Comparison of ENCODE assay signal across 12 cellular contexts in the genomic region with DNA sequence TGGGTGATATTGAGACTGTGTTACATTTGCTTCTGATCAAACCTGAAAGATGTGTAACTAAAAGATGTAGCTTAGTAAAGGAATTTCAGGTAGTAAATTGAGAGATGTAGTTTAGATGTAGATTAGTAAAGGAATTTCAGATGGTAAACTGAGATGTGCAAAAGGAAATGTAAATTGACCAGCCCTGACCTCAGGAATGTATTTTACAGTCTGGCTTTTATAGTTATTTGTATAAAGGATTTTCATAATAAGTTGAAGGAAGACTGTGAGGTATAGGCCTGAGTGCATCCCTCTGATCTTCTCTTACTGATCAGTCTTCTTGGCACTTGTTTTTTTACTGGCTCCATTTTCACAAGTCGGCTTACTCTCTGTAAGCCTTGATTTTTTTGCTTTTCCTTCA. TPM values are rescaled to one million over a fixed set of nuclear protein-coding genes. Genes with fewer than 3 reads are reported as not detected.
A peak's percentile ranks its signal among the peaks of the same experiment; 100 is the strongest.
DNase-seq lines count a peak whose midpoint lies in the region; ATAC-seq and TF ChIP-seq lines count a peak whose summit lies in the region.
"Had no signal": no experiment of that assay in that cellular context is flagged by ENCODE, and none has a peak within 500 bp of the region (broad histone marks: within the 10 kb centered on the region; RNA-seq: fewer than 3 reads in every experiment).

No MANE protein-coding gene starts in this region.

- DNase-seq in activated naive CD4-positive, alpha-beta T cell treated with anti-CD3 and anti-CD28 coated beads, Interleukin-2, amount 10 ng/mL, durations not matched to agents 7 days and 5 days: no peak
- DNase-seq in activated naive CD4-positive, alpha-beta T cell treated with anti-CD3 and anti-CD28 coated beads, Interleukin-2, amount 50 U/mL, for 16 hours: no peak
- peak in 1 of 2 experiments; percentile 71 for DNase-seq in PC-9
- no peak for DNase-seq in endodermal cell
- DNase-seq in superior temporal gyrus (ENCODE audit: extremely low spot score): peak; percentile 64
- no peak for DNase-seq in lower lobe of right lung
- no peak for DNase-seq in NCI-H748 treated with DMSO at 0.1 percent for 48 hours (lab: John Stamatoyannopoulos, UW)
- DNase-seq in NCI-H2196 treated with DMSO at 0.1 percent for 48 hours (lab: John Stamatoyannopoulos, UW; ENCODE audit: unreplicated experiment): no peak
- DNase-seq: activated CD4-positive, CD25-positive, alpha-beta regulatory T cell; body of pancreas; NCI-H1092 had no signal

- H3K4me2 ChIP-seq in PC-9: peak overlapping the region; percentile 74

- BruUV-seq in PC-9 (replicated peaks; lab: Mats Ljungman, UMichigan): no TSS peak

- no peaks in the 10 kb centered on the region for H4K20me1 ChIP-seq in PC-9 (ENCODE audit: insufficient read depth)

- no peak overlapping the region for H2AFZ ChIP-seq in PC-9

- 83 to 93% methylated on average over 1 of the region's 1 CpG for WGBS in endodermal cell (ENCODE audit: insufficient coverage in 1 of 2, insufficient read length in 1 of 2), 2 experiments

- no peak overlapping the region for H3K9ac ChIP-seq in endodermal cell (ENCODE audit: extremely low read depth, low read length, poor library complexity, severe bottlenecking)

- H3K36me3 ChIP-seq in PC-9 (ENCODE audit: low read depth) (no peaks in the 10 kb centered on the region), endodermal cell (ENCODE audit: control insufficient read depth, insufficient read depth, low read length) (no peaks in the 10 kb centered on the region), lower lobe of right lung (no peaks in the 10 kb centered on the region)

- peaks cover 75% of the 10 kb centered on the region for H3K4me1 Mint-ChIP-seq in activated naive CD4-positive, alpha-beta T cell treated with anti-CD3 and anti-CD28 coated beads, Interleukin-2, amount 10 ng/mL, durations not matched to agents 7 days and 5 days
- H3K4me1 Mint-ChIP-seq in endodermal cell: peaks cover 53% of the 10 kb centered on the region

- H3K4me3 Mint-ChIP-seq in activated naive CD4-positive, alpha-beta T cell treated with anti-CD3 and anti-CD28 coated beads, Interleukin-2, amount 10 ng/mL, durations not matched to agents 7 days and 5 days: peak overlapping the region; percentile 1
- H3K4me3 Mint-ChIP-seq in endodermal cell: no peak overlapping the region
- H3K4me3 Mint-ChIP-seq: stimulated activated memory B cell treated with anti-CD40 and anti-IgM and Interleukin-4, amounts not matched to agents 10 μg/mL and 1 μg/mL and 100 μg/mL, for 72 hours had no signal

- no peaks in the 10 kb centered on the region for H3K9me3 Mint-ChIP-seq in activated naive CD4-positive, alpha-beta T cell treated with anti-CD3 and anti-CD28 coated beads, Interleukin-2, amount 10 ng/mL, durations not matched to agents 7 days and 5 days
- H3K9me3 Mint-ChIP-seq in endodermal cell: no peaks in the 10 kb centered on the region
- H3K9me3 Mint-ChIP-seq: stimulated activated memory B cell treated with anti-CD40 and anti-IgM and Interleukin-4, amounts not matched to agents 10 μg/mL and 1 μg/mL and 100 μg/mL, for 72 hours had no signal

- ATAC-seq in lower lobe of right lung: no peak
- ATAC-seq: body of pancreas; stimulated activated memory B cell treated with anti-CD40 and anti-IgM and Interleukin-4, amounts not matched to agents 10 μg/mL and 1 μg/mL and 100 μg/mL, for 72 hours had no signal

- H3K9me3 ChIP-seq in PC-9 (ENCODE audit: insufficient read depth, low read depth): no peaks in the 10 kb centered on the region
- no peaks in the 10 kb centered on the region for H3K9me3 ChIP-seq in endodermal cell (ENCODE audit: control insufficient read depth, low read length)
- H3K9me3 ChIP-seq in lower lobe of right lung: no peaks in the 10 kb centered on the region
- H3K9me3 ChIP-seq: body of pancreas had no signal

- H3K27me3 ChIP-seq in PC-9 (ENCODE audit: insufficient read depth, low read depth) (no peaks in the 10 kb centered on the region), endodermal cell (ENCODE audit: control insufficient read depth, insufficient read depth, low read length, poor library complexity, severe bottlenecking) (peaks cover 34% of the 10 kb centered on the region), lower lobe of right lung (ENCODE audit: low read depth) (no peaks in the 10 kb centered on the region)
- H3K27me3 ChIP-seq: body of pancreas had no signal

- peak overlapping the region; percentile 16 for H3K27ac Mint-ChIP-seq in activated naive CD4-positive, alpha-beta T cell treated with anti-CD3 and anti-CD28 coated beads, Interleukin-2, amount 10 ng/mL, durations not matched to agents 7 days and 5 days
- no peak overlapping the region for H3K27ac Mint-ChIP-seq in endodermal cell
- H3K27ac Mint-ChIP-seq: stimulated activated memory B cell treated with anti-CD40 and anti-IgM and Interleukin-4, amounts not matched to agents 10 μg/mL and 1 μg/mL and 100 μg/mL, for 72 hours had no signal

- peaks cover 68% of the 10 kb centered on the region for H3K4me1 ChIP-seq in PC-9 (replicated peaks; ENCODE audit: insufficient read depth)
- peaks cover 8% of the 10 kb centered on the region for H3K4me1 ChIP-seq in endodermal cell (ENCODE audit: control insufficient read depth, insufficient read depth, low read length)
- H3K4me1 ChIP-seq in lower lobe of right lung: peaks cover 33% of the 10 kb centered on the region

- CTCF ChIA-PET in activated naive CD4-positive, alpha-beta T cell treated with anti-CD3 and anti-CD28 coated beads, Interleukin-2, amount 10 ng/mL, durations not matched to agents 7 days and 5 days (lab: Charles Lee): no interaction called here
- CTCF ChIA-PET in PC-9 (lab: Charles Lee): no interaction called here

- peaks cover 6% of the 10 kb centered on the region; the same call in 1 of the 2 replicates for H3F3A ChIP-seq in PC-9 (ENCODE audit: insufficient read depth, low read depth)

- H3K79me2 ChIP-seq in PC-9 (ENCODE audit: low read depth): peaks cover 74% of the 10 kb centered on the region

- no peak for TF ChIP-seq CTCF in PC-9 (conservative IDR thresholded peaks at IDR 0.05)
- no peak for TF ChIP-seq CTCF in endodermal cell (conservative IDR thresholded peaks at IDR 0.05)
- no peak for TF ChIP-seq CTCF in lower lobe of right lung (IDR thresholded peaks at IDR 0.05)

- H3K4me3 ChIP-seq in PC-9 (no peak overlapping the region), endodermal cell (ENCODE audit: low read length) (peak overlapping the region; percentile 63), lower lobe of right lung (no peak overlapping the region)
- H3K4me3 ChIP-seq: body of pancreas had no signal

- H3K9me2 ChIP-seq in PC-9 (ENCODE audit: insufficient read depth): no peaks in the 10 kb centered on the region

- peaks cover 26% of the 10 kb centered on the region for H3K36me3 Mint-ChIP-seq in activated naive CD4-positive, alpha-beta T cell treated with anti-CD3 and anti-CD28 coated beads, Interleukin-2, amount 10 ng/mL, durations not matched to agents 7 days and 5 days
- H3K36me3 Mint-ChIP-seq in endodermal cell (ENCODE audit: low read depth): no peaks in the 10 kb centered on the region
- H3K36me3 Mint-ChIP-seq: stimulated activated memory B cell treated with anti-CD40 and anti-IgM and Interleukin-4, amounts not matched to agents 10 μg/mL and 1 μg/mL and 100 μg/mL, for 72 hours had no signal

- H3K27ac ChIP-seq in PC-9 (peak overlapping the region; percentile 43; the same call in 1 of the 2 replicates), endodermal cell (ENCODE audit: low read depth, low read length) (no peak overlapping the region), lower lobe of right lung (no peak overlapping the region)
- H3K27ac ChIP-seq: body of pancreas had no signal

- POLR2A ChIA-PET in PC-9 (lab: Charles Lee; ENCODE audit: unreplicated experiment): no interaction called here

- H3K27me3 Mint-ChIP-seq in activated naive CD4-positive, alpha-beta T cell treated with anti-CD3 and anti-CD28 coated beads, Interleukin-2, amount 10 ng/mL, durations not matched to agents 7 days and 5 days: no peaks in the 10 kb centered on the region
- peaks cover 52% of the 10 kb centered on the region for H3K27me3 Mint-ChIP-seq in endodermal cell (ENCODE audit: insufficient read depth)
- H3K27me3 Mint-ChIP-seq: stimulated activated memory B cell treated with anti-CD40 and anti-IgM and Interleukin-4, amounts not matched to agents 10 μg/mL and 1 μg/mL and 100 μg/mL, for 72 hours had no signal

- intact Hi-C loops in PC-9 (cut with micrococcal nuclease; ENCODE audit: unreplicated experiment): no loop called here
- intact Hi-C loops in lower lobe of right lung (cut with DNase I): no loop called here

RNA-seq across cellular contexts. Expression of gene KLHL2, which starts 3.2 kb away (rescaled TPM):
- total RNA-seq in PC-9 (2021): 26.4 and 27.2 TPM in 2 replicates
- total RNA-seq in endodermal cell: 10 to 100 TPM; 11.6 to 16.0 TPM
- polyA plus RNA-seq in endodermal cell (2013, experiment 1 of 2): 11.5 TPM
- polyA plus RNA-seq in endodermal cell (2013, experiment 2 of 2): 10.4 TPM
- 37.7 TPM for total RNA-seq in lower lobe of right lung
